8 cellular contexts compared by ENCODE assay signal in the genomic region with DNA sequence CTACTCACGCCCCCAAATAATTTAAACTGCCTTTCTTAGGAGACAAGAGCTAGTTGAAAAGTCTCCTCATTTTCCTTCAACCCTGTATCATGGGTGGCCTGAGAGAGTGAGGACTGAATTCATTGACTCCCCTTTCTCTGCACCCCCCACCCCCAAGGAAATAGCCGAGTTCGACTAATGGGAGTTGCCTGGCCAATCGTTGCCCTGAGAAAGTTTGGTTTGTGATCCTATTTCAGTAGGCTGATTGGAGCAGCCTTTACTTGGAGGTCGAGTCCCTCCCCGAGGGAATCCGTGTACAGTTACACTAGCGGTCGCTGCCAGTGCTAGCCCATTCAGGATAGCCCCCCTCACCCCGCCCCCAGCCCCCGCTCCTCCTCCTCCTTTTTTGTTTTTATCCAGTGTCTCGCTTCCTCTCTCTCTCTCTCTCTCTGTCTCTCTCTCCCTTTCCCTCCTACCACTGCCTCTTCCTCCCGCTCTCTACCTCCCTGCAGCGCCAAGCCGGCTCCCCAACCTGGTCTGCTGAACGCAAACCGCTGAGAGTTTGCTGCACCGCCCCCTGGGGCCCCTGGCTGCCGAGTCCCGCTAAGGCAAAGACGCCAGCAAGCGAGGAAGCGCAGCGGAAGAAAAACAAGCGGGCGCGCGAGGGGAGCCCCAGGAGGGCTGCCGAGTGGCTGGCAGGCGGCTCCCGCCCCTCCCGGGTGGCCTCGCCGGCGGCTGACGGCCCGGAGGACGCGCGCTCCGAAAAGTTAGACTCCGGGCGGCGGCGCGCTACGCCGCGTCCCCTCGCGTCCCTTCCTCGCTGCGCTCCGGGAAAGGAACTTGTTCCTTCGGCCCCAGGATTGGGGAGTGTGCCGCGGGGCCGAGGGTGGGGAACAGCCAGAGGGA. TPM values are rescaled to one million over a fixed set of nuclear protein-coding genes. Genes with fewer than 3 reads are reported as not detected.
A peak's percentile ranks its signal among the peaks of the same experiment; 100 is the strongest.
DNase-seq lines count a peak whose midpoint lies in the region.

A gene (plus strand): TSS at position 419 of the 885 bp plus-strand sequence. CDS start 524 bp downstream, outside the sequence.

- 0 to 1% methylated on average over 34 to 48 of the region's 58 CpGs for WGBS in mesodermal cell (ENCODE audit: insufficient coverage in 2 of 2), 2 experiments

- H3K4me3 ChIP-seq in mesodermal cell (ENCODE audit: extremely low read depth, insufficient read depth, low read length, poor library complexity, severe bottlenecking), result peak within 1 kb of the TSS; percentile 76

- peaks cover 2% of the 10 kb centered on the region for H3K4me1 ChIP-seq in mesodermal cell (ENCODE audit: control insufficient read depth, insufficient read depth, low read length, poor library complexity, severe bottlenecking)

- H3K9me3 ChIP-seq in mesodermal cell (ENCODE audit: control insufficient read depth, low read length), result no peaks in the 10 kb centered on the region

- H3K36me3 ChIP-seq in mesodermal cell (ENCODE audit: control insufficient read depth, insufficient read depth, low read length), result peaks cover 2% of the 10 kb centered on the region

- peak; percentile 96 for DNase-seq in EH (ENCODE audit: low read depth)
- DNase-seq in HCEC 1CT, result peak; percentile 39
- peak; percentile 59 for DNase-seq in NCI-H2029 treated with DMSO at 0.1 percent for 48 hours (lab: John Stamatoyannopoulos, UW)
- DNase-seq in activated CD4-positive, alpha-beta T cell treated with anti-CD3 and anti-CD28 coated beads, Interleukin-2, amount 50 U/mL, for 4 hours, result peak; percentile 65 to 69
- peak; percentile 89 for DNase-seq in ecto neural progenitor cell (ENCODE audit: low spot score)
- peak; percentile 67 to 71 for DNase-seq in stimulated activated CD8-positive, alpha-beta memory T cell treated with anti-CD3 and anti-CD28 coated beads, Interleukin-2, amount 100 ng/mL, for 48 hours (ENCODE audit: low read depth in 2 of 2)
- no peak for DNase-seq in NK-92 treated with Interleukin-12 subunit alpha and Interleukin-12 subunit beta, amount 100 ng/mL, for 24 hours (lab: John Stamatoyannopoulos, UW)

- H3K27ac ChIP-seq in mesodermal cell (ENCODE audit: low read depth, low read length, severe bottlenecking), result peak within 1 kb of the TSS; percentile 84

RNA-seq across cellular contexts. Expression of the gene that starts here (rescaled TPM):
- polyA plus RNA-seq in mesodermal cell (2013, experiment 1 of 2), result 11.1 TPM
- polyA plus RNA-seq in mesodermal cell (2013, experiment 2 of 2), result 8.9 TPM
